In the genomic region with DNA sequence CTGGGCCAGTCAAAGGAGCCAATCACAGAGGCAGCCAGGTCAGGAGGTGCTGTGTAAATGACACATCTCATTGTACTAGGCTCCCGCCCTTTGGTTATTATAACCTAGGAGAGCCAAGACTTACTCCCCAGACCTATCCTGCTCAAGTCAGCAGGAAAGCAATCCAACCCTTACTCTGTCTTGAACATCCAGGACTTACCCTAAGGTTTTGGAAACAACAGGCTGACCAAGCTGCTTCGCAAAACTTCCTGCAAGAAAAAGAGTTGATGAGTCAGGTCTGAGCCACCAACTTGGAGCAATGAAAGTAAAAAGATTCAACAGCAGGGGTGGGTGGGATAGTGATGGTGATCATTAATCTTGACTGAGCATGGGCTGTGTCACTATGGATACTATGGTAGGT, we compare ENCODE assay signal across 15 cellular contexts.
DNase-seq lines count a peak whose midpoint lies in the region; FAIRE-seq and TF ChIP-seq lines count a peak whose summit lies in the region.
"Had no signal": no experiment of that assay in that cellular context is flagged by ENCODE, and none has a peak within 500 bp of the region (broad histone marks: within the 10 kb centered on the region; RNA-seq: fewer than 3 reads in every experiment).

No MANE protein-coding gene starts in this region.

- CTCF ChIA-PET in endothelial cell of umbilical vein (lab: Charles Lee) = interaction anchor here (1.0 to 4.7 kb wide), 2 partner anchors 11 to 16 kb away, joined by 4 to 24 read pairs; no protein-coding TSS in a partner anchor

- H2AFZ ChIP-seq in endothelial cell of umbilical vein (ENCODE audit: low read depth, low read length) (no peak overlapping the region), H9 (ENCODE audit: low read length) (no peak overlapping the region)
- H2AFZ ChIP-seq: parathyroid adenoma had no signal

- H3K4me2 ChIP-seq in endothelial cell of umbilical vein (ENCODE audit: insufficient read depth, low read length) = no peak overlapping the region
- H3K4me2 ChIP-seq in H9 (ENCODE audit: insufficient read depth, insufficient read length, low read length) = no peak overlapping the region

- H3K9ac ChIP-seq in endothelial cell of umbilical vein (replicated peaks; ENCODE audit: extremely low read depth, insufficient read depth, low read length) (no peak overlapping the region), H9 (ENCODE audit: extremely low read depth, insufficient read length, low read length) (no peak overlapping the region)
- H3K9ac ChIP-seq: parathyroid adenoma had no signal

- H4K20me1 ChIP-seq in endothelial cell of umbilical vein (replicated peaks; ENCODE audit: control insufficient read depth, extremely low read depth, insufficient read depth, low read length) (no peaks in the 10 kb centered on the region), H9 (ENCODE audit: control insufficient read depth, insufficient read depth, insufficient read length) (no peaks in the 10 kb centered on the region)

- H2BK20ac ChIP-seq in H9 (ENCODE audit: low read depth, low read length, poor library complexity, severe bottlenecking) = no peak overlapping the region

- BruUV-seq in endothelial cell of umbilical vein (replicated peaks; lab: Mats Ljungman, UMichigan) = no TSS peak

- no peak overlapping the region for H2BK12ac ChIP-seq in H9 (ENCODE audit: insufficient read length, low read depth, low read length)

- intact Hi-C loops in endothelial cell of umbilical vein (cut with micrococcal nuclease) = no loop called here

- H2AK5ac ChIP-seq in H9 (ENCODE audit: insufficient read length, low read length) = no peak overlapping the region

- peak; percentile 42 for FAIRE-seq in endothelial cell of umbilical vein (lab: Jason Lieb, UNC)

- H3K36me3 Mint-ChIP-seq in H9 (ENCODE audit: insufficient read depth in 1 of 3, low read depth in 3 of 3) = peaks cover 7 to 14% (median 10%) of the 10 kb centered on the region in 3 experiments; a peak in 6 of 7 replicates
- H3K36me3 Mint-ChIP-seq: CD14-positive monocyte, T-cell had no signal

- no peak overlapping the region for H2BK15ac ChIP-seq in H9 (ENCODE audit: low read depth, low read length)

- no peak for TF ChIP-seq POLR2A in endothelial cell of umbilical vein (IDR thresholded peaks at IDR 0.05; ENCODE audit: low read depth, low read length)

- no peak overlapping the region for H3K18ac ChIP-seq in H9 (ENCODE audit: insufficient read length, low read depth, low read length)

- no peak overlapping the region for H4K5ac ChIP-seq in H9 (ENCODE audit: insufficient read length, low read depth, low read length)

- H3K36me3 ChIP-seq in endothelial cell of umbilical vein (ENCODE audit: control insufficient read depth in 2 of 2, extremely low read depth in 1 of 2, insufficient read depth in 2 of 2, low read length in 2 of 2) (no peaks in the 10 kb centered on the region), mesodermal cell (ENCODE audit: control insufficient read depth, insufficient read depth, low read length) (peaks cover 3% of the 10 kb centered on the region)
- H3K36me3 ChIP-seq: HAP-1 had no signal

- 71 to 90% methylated on average over 1 of the region's 2 CpGs for WGBS in mesodermal cell (ENCODE audit: insufficient coverage in 2 of 2), 2 experiments
- no CpG with 5 or more reads among the region's 2 CpGs for WGBS in H9 (ENCODE audit: extremely low coverage, insufficient read length, low lambda C conversion rate)

- no peaks in the 10 kb centered on the region for H3K9me3 Mint-ChIP-seq in H9
- H3K9me3 Mint-ChIP-seq: activated CD4-positive, alpha-beta T cell treated with anti-CD3 and anti-CD28 coated beads, Interleukin-2, amount 10 ng/mL, durations not matched to agents 24 days and 14 days; T-cell had no signal

- no peak overlapping the region for H4K91ac ChIP-seq in H9 (ENCODE audit: insufficient read length, low read depth, low read length)

- TF ChIP-seq CTCF in endothelial cell of umbilical vein (IDR thresholded peaks at IDR 0.05; ENCODE audit: extremely low read depth in 1 of 2, insufficient read depth in 1 of 2, low read depth in 1 of 2, low read length in 2 of 2) (no peak), H9 (conservative IDR thresholded peaks at IDR 0.05) (no peak)

- H3K9me3 ChIP-seq in endothelial cell of umbilical vein (replicated peaks; ENCODE audit: control insufficient read depth, insufficient read depth, low read length) (no peaks in the 10 kb centered on the region), mesodermal cell (ENCODE audit: control insufficient read depth, low read length) (no peaks in the 10 kb centered on the region), H9 (ENCODE audit: control insufficient read depth, low read depth, low read length) (no peaks in the 10 kb centered on the region)
- H3K9me3 ChIP-seq: HAP-1 had no signal

- no peaks in the 10 kb centered on the region for H3K9me1 ChIP-seq in endothelial cell of umbilical vein (replicated peaks; ENCODE audit: control insufficient read depth, extremely low read depth, insufficient read depth, low read length)

- no peak overlapping the region for H2BK120ac ChIP-seq in H9 (ENCODE audit: low read depth, low read length, poor library complexity, severe bottlenecking)

- H3K27ac Mint-ChIP-seq in H9 = no peak overlapping the region
- H3K27ac Mint-ChIP-seq: activated CD4-positive, alpha-beta T cell treated with anti-CD3 and anti-CD28 coated beads, Interleukin-2, amount 10 ng/mL, durations not matched to agents 24 days and 14 days; CD14-positive monocyte; T-cell had no signal

- H3K4me3 Mint-ChIP-seq in H9 = no peak overlapping the region
- H3K4me3 Mint-ChIP-seq: activated CD4-positive, alpha-beta T cell treated with anti-CD3 and anti-CD28 coated beads, Interleukin-2, amount 10 ng/mL, durations not matched to agents 24 days and 14 days; CD14-positive monocyte; T-cell had no signal

- no peak overlapping the region for H3K14ac ChIP-seq in H9 (ENCODE audit: insufficient read depth, low read length)

- H3K27me3 ChIP-seq in endothelial cell of umbilical vein (ENCODE audit: control insufficient read depth in 2 of 2, insufficient read depth in 2 of 2, low read length in 2 of 2) (peaks cover 0 to 2% of the 10 kb centered on the region in 2 experiments), H9 (ENCODE audit: insufficient read depth, low read length) (no peaks in the 10 kb centered on the region)

- H3K27ac ChIP-seq in endothelial cell of umbilical vein (ENCODE audit: insufficient read depth, low read depth, low read length) (no peak overlapping the region), mesodermal cell (ENCODE audit: low read depth, low read length, severe bottlenecking) (peak overlapping the region; percentile 18), H9 (ENCODE audit: insufficient read length, low read depth, low read length) (no peak overlapping the region)
- H3K27ac ChIP-seq: parathyroid adenoma had no signal

- H3K79me1 ChIP-seq in H9 (ENCODE audit: insufficient read depth, low read depth, low read length, poor library complexity, severe bottlenecking) = no peaks in the 10 kb centered on the region

- H3K27me3 Mint-ChIP-seq in H9 (ENCODE audit: low read depth) = no peaks in the 10 kb centered on the region

- no peaks in the 10 kb centered on the region for H3K79me2 ChIP-seq in endothelial cell of umbilical vein (ENCODE audit: control insufficient read depth, insufficient read depth, low read length)
- H3K79me2 ChIP-seq in H9 (ENCODE audit: insufficient read depth, low read length) = no peaks in the 10 kb centered on the region
- H3K79me2 ChIP-seq: parathyroid adenoma had no signal

- no peak overlapping the region for H3K4ac ChIP-seq in H9 (ENCODE audit: low read depth, low read length)

- H3K4me1 ChIP-seq in endothelial cell of umbilical vein (ENCODE audit: control insufficient read depth, extremely low read depth, insufficient read depth, low read length) = no peaks in the 10 kb centered on the region
- peaks cover 28% of the 10 kb centered on the region for H3K4me1 ChIP-seq in mesodermal cell (ENCODE audit: control insufficient read depth, insufficient read depth, low read length, poor library complexity, severe bottlenecking)
- H3K4me1 ChIP-seq in H9 (ENCODE audit: insufficient read depth, low read length) = no peaks in the 10 kb centered on the region
- H3K4me1 ChIP-seq: parathyroid adenoma had no signal

- dilution Hi-C loops in endothelial cell of umbilical vein (cut with MboI; ENCODE audit: extremely low pct_ligation_motif_present, low sequenced_read_pairs) = no loop called here

- no peak overlapping the region for H4K8ac ChIP-seq in H9 (replicated peaks; ENCODE audit: insufficient read length, low read depth, low read length)

- H3K23ac ChIP-seq in H9 (ENCODE audit: insufficient read length, low read depth, low read length) = no peak overlapping the region

- H3K4me3 ChIP-seq in endothelial cell of umbilical vein (replicated peaks in 1 of 3; ENCODE audit: insufficient read depth in 1 of 3, low read depth in 1 of 3, low read length in 3 of 3) (no peak overlapping the region), mesodermal cell (ENCODE audit: extremely low read depth, insufficient read depth, low read length, poor library complexity, severe bottlenecking) (no peak overlapping the region)
- H3K4me3 ChIP-seq: HAP-1 had no signal

- DNase-seq in Daoy (ENCODE audit: low read depth) (peak; percentile 79), RKO (ENCODE audit: low spot score) (peak; percentile 31), endothelial cell of umbilical vein (ENCODE audit: low read depth, low spot score) (no peak), SW 1271 (lab: John Stamatoyannopoulos, UW) (no peak), H9 (no peak), pons (ENCODE audit: low spot score) (no peak)
- DNase-seq in stimulated activated CD4-positive, alpha-beta T cell treated with anti-CD3 and anti-CD28 coated beads, Interleukin-1b, Interleukin-23, amount 100 ng/mL, for 48 hours = no peak
- DNase-seq: activated CD4-positive, alpha-beta T cell treated with anti-CD3 and anti-CD28 coated beads, Interleukin-2, amount 10 ng/mL, durations not matched to agents 24 days and 14 days; MV-4-11; NCI-H2171; T-cell had no signal

- no peak overlapping the region for H2BK5ac ChIP-seq in H9 (ENCODE audit: insufficient read length, low read length)

- POLR2A ChIA-PET in endothelial cell of umbilical vein (lab: Charles Lee) = no interaction called here

- no peaks in the 10 kb centered on the region for H3K4me1 Mint-ChIP-seq in H9
- H3K4me1 Mint-ChIP-seq: activated CD4-positive, alpha-beta T cell treated with anti-CD3 and anti-CD28 coated beads, Interleukin-2, amount 10 ng/mL, durations not matched to agents 24 days and 14 days; CD14-positive monocyte; T-cell had no signal

- H3T11ph ChIP-seq in H9 (ENCODE audit: low read length) = no peak overlapping the region

- H3K56ac ChIP-seq in H9 (ENCODE audit: insufficient read length, low read depth, low read length) = no peak overlapping the region

- H3K23me2 ChIP-seq in H9 (ENCODE audit: insufficient read length, low read depth, low read length, poor library complexity, severe bottlenecking) = no peaks in the 10 kb centered on the region

TF ChIP-seq in endothelial cell of umbilical vein, 7 proteins besides CTCF, POLR2A, EP300 and RAD21:
- TF ChIP-seq EZH2 (IDR thresholded peaks at IDR 0.05; ENCODE audit: borderline replicate concordance, low read depth, low read length, severe bottlenecking) (no peak), FOS (IDR thresholded peaks at IDR 0.05; ENCODE audit: borderline replicate concordance, insufficient read depth, low read length) (peak; percentile 45)

Comparison
In these comparisons a context has a peak if more than half of its experiments do, and no peak if none do; other contexts are left out.
1. DNase-seq: peak in Daoy (single experiment) and RKO (single experiment); none in endothelial cell of umbilical vein (single experiment), SW 1271 (0 of 2), H9 (single experiment), stimulated activated CD4-positive, alpha-beta T cell treated with anti-CD3 and anti-CD28 coated beads, Interleukin-1b, Interleukin-23, amount 100 ng/mL, for 48 hours (single experiment) and pons (single experiment).